ENCODE assay signal across 1 cellular context in genomic region chr17:49360796-49361128, GRCh38.
TF ChIP-seq lines count a peak whose summit lies in the region.

No MANE protein-coding gene starts in this region.

TF ChIP-seq in K562, 482 proteins besides CTCF, POLR2A, EP300 and RAD21:
- peak; percentile 35; the same call in 1 of the 2 replicates for TF ChIP-seq ZBTB43 (CRISPR knock-in tag; IDR thresholded peaks at IDR 0.05)
- no peak for TF ChIP-seq SIN3B (IDR thresholded peaks at IDR 0.05; ENCODE audit: low read depth)
- peak; percentile 41; the same call in 1 of the 2 replicates for TF ChIP-seq SPI1 (IDR thresholded peaks at IDR 0.05; ENCODE audit: borderline replicate concordance, low read depth, low read length)
- TF ChIP-seq PKNOX1 (IDR thresholded peaks at IDR 0.05), result peak; percentile 31; the same call in 1 of the 2 replicates
- peak; percentile 28 for TF ChIP-seq KDM5B (IDR thresholded peaks at IDR 0.05; ENCODE audit: insufficient replicate concordance, low read depth, low read length)
- TF ChIP-seq TEAD1 (CRISPR knock-in tag; IDR thresholded peaks at IDR 0.05), result 0 out of 4 replicates have a peak, but pooled peaks of 1 of the 2 experiments have one; percentile 8
TF ChIP-seq in K562: peak in this region for 5.
